Comparison of ENCODE assay signal across 2 cellular contexts in the genomic region with DNA sequence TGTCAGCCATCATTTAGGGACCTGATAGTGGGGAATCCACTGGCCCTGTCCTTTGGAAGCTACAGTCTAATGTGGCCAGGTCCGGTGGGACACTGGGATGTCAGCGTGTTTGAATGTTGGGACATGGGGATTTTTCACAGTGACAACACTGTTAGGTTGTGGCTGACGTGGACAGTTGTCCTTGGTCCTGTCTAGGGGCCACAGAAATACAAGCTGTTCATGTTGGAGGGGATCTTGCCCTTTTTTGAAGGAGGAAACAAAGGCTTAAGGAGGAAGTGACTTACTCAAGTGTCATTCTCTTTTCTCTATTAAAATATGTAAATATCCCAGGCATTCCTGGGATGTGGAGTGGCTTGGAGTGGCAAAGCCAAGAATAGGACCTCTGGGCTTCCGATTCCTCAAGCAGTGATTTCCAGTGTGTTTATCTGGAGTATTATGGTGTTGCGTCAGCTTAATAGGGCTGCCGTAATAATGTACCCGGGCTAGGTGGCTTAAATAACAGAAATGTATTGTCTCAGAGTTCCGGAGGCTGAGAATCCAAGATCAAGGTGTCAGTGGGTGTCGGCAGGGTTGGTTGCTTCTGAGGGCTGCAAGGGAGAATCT.
TF ChIP-seq lines count a peak whose summit lies in the region.

No MANE protein-coding gene starts in this region.

TF ChIP-seq in IMR-90, 13 proteins besides CTCF, POLR2A, EP300 and RAD21:
- TF ChIP-seq CEBPB (IDR thresholded peaks at IDR 0.05; ENCODE audit: low read depth, low read length), result 0 out of 2 replicates have a peak, but pooled peaks have one; percentile 1
- no peak for TF ChIP-seq FOS (IDR thresholded peaks at IDR 0.05; ENCODE audit: low read depth, low read length)

TF ChIP-seq in K562, 482 proteins besides CTCF, POLR2A, EP300 and RAD21:
- TF ChIP-seq CBX3 (IDR thresholded peaks at IDR 0.05; ENCODE audit: borderline replicate concordance in 1 of 2, low read length in 2 of 2), result no peak
- TF ChIP-seq NR2C2 (CRISPR knock-in tag; IDR thresholded peaks at IDR 0.05), result no peak
- TF ChIP-seq NR2C2 (tag; IDR thresholded peaks at IDR 0.05), result no peak
TF ChIP-seq in K562: peak in this region for 0.
